In the genomic region with DNA sequence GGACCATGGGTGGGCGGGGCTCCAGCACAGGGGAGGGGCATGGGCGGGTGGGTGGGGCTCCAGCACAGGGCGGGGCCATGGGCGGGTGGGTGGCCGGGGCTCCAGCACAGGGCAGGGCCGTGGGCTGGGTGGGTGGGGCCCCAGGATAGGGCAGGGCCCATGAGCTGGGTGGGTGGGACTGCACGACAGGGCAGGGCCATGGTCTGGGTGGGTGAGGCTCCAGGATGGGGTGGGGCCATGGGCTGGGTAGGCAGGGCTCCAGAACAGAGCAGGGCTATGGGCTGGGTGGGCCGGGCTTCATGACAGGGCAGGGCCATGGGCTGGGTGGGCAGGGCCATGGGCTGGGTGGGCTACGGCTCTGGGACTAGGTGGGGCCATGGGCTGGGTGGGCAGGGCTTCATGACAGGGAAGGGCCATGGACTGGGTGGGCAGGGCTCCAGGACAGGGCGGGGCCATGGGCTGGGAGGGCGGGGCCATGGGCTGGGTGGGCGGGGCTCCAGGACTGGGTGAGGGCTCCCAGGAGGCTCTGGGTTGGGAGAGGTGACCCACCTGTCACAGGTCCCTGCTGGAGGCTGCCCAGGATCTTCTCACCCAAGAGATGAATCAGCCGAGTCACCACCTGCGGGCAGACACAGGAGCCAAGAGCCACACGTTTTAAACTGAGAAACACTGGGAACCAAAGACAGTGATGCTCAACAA, we compare ENCODE assay signal across 12 cellular contexts. TPM values are rescaled to one million over a fixed set of nuclear protein-coding genes. Genes with fewer than 3 reads are reported as not detected.
A peak's percentile ranks its signal among the peaks of the same experiment; 100 is the strongest.
DNase-seq lines count a peak whose midpoint lies in the region; ATAC-seq, FAIRE-seq and TF ChIP-seq lines count a peak whose summit lies in the region.
"Had no signal": no experiment of that assay in that cellular context is flagged by ENCODE, and none has a peak within 500 bp of the region (broad histone marks: within the 10 kb centered on the region; RNA-seq: fewer than 3 reads in every experiment).

No MANE protein-coding gene starts in this region.

- H3K4me1 ChIP-seq in A549: no peaks in the 10 kb centered on the region
- H3K4me1 ChIP-seq: prostate gland had no signal

- H3K27me3 Mint-ChIP-seq in T-cell: no peaks in the 10 kb centered on the region

- no peak for TF ChIP-seq EP300 in A549 (IDR thresholded peaks at IDR 0.05)

- no peak overlapping the region for H3K4me3 Mint-ChIP-seq in T-cell

- CTCF ChIA-PET in A549 (lab: Yijun Ruan, JAX): interaction anchor here (1.2 kb wide), 1 partner anchor 10 kb away, joined by 4 read pairs; no protein-coding TSS in a partner anchor
- CTCF ChIA-PET in T-cell (lab: Charles Lee): no interaction called here

- H3K27ac ChIP-seq in A549: no peak overlapping the region
- H3K27ac ChIP-seq: heart left ventricle, prostate gland had no signal

- H3K9me3 Mint-ChIP-seq in T-cell: no peaks in the 10 kb centered on the region

- H3K27ac Mint-ChIP-seq in T-cell: no peak overlapping the region

- FAIRE-seq in A549 (lab: Jason Lieb, UNC) (no peak), GM12892 (lab: Jason Lieb, UNC) (no peak)

- no peak overlapping the region for H3K4me2 ChIP-seq in A549

- TF ChIP-seq RAD21 in A549 (conservative IDR thresholded peaks at IDR 0.05 in 1 of 2, IDR thresholded peaks at IDR 0.05 in 1 of 2): no peak

- 85% methylated on average over 2 of the region's 15 CpGs for WGBS in A549 (ENCODE audit: missing lambda C conversion rate)

- TF ChIP-seq POLR2A in A549 (IDR thresholded peaks at IDR 0.05; ENCODE audit: low read length) (no peak), GM12892 (IDR thresholded peaks at IDR 0.05; ENCODE audit: low read depth, low read length) (no peak)

- DNase-seq in A549 (ENCODE audit: low read depth in 1 of 2, low spot score in 1 of 2): peak; percentile 50 to 58
- DNase-seq in GM12892 (ENCODE audit: insufficient read length): peak; percentile 55
- peak in 7 of 34 experiments; percentile 3 to 16 (median 7) for DNase-seq in T-cell
- DNase-seq in iPS-NIHi7 (ENCODE audit: extremely low spot score): peak; percentile 94
- no peak for DNase-seq in GF-D8 (lab: John Stamatoyannopoulos, UW)
- DNase-seq in SIG-M5 treated with dmso at 0.1 percent for 504 hours (lab: John Stamatoyannopoulos, UW; ENCODE audit: unreplicated experiment): no peak
- DNase-seq in dedifferentiated amniotic fluid mesenchymal stem cell (ENCODE audit: extremely low spot score): no peak
- DNase-seq: IMR-90, SW 1271 had no signal

- H3K36me3 Mint-ChIP-seq in T-cell: no peaks in the 10 kb centered on the region

- H3K9me3 ChIP-seq in A549: no peaks in the 10 kb centered on the region
- H3K9me3 ChIP-seq: heart left ventricle, prostate gland had no signal

- H3K4me3 ChIP-seq in A549: no peak overlapping the region
- H3K4me3 ChIP-seq: heart left ventricle, prostate gland had no signal

- TF ChIP-seq CTCF in A549 (IDR thresholded peaks at IDR 0.05): no peak

- ATAC-seq in A549 (peak; percentile 19 to 86; a peak in 3 of 6 replicates), T-cell (replicated peaks in 1 of 4) (peak in 3 of 4 experiments; percentile 33 to 77 (median 58)), GM18867 (IDR thresholded peaks at IDR 0.05; ENCODE audit: unreplicated experiment) (no peak)

- POLR2A ChIA-PET in A549 (lab: Yijun Ruan, JAX) (no interaction called here), T-cell (lab: Charles Lee) (no interaction called here)

- peaks cover 5 to 8% (median 6%) of the 10 kb centered on the region in 3 donors for H3K4me1 Mint-ChIP-seq in T-cell

TF ChIP-seq in A549, 52 proteins besides CTCF, POLR2A, EP300 and RAD21:
- TF ChIP-seq, protein P1, sequence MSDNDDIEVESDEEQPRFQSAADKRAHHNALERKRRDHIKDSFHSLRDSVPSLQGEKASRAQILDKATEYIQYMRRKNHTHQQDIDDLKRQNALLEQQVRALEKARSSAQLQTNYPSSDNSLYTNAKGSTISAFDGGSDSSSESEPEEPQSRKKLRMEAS (IDR thresholded peaks at IDR 0.05): no peak
- TF ChIP-seq PHF8 (IDR thresholded peaks at IDR 0.05; ENCODE audit: borderline replicate concordance, low read depth): no peak
- TF ChIP-seq CBX2 (IDR thresholded peaks at IDR 0.05; ENCODE audit: borderline replicate concordance, low read depth): no peak
TF ChIP-seq in A549: peak in this region for 0.

RNA-seq across cellular contexts. Expression of a gene that starts 33.5 kb away (rescaled TPM):
- polyA plus RNA-seq in A549 (2011; rRNA removed) (16.0 and 20.0 TPM in 2 replicates), A549 (2017; fragmentation: RNase III; extraction: RNeasy Plus Mini Kit Qiagen cat#74134 plus additional on column Dnase treatment) (29.2 to 35.0 TPM (median 33.0 TPM) in 3 replicates)
- 33.6 and 46.9 TPM in 2 replicates for polyA plus RNA-seq in A549 (2012; cell fraction: cytosol; rRNA removed)
- polyA plus RNA-seq in A549 (2012; cell fraction: nucleus; rRNA removed): 116 and 143 TPM in 2 replicates
- 21.3 and 25.0 TPM in 2 replicates for polyA minus RNA-seq in A549 (2011; rRNA and poly(A)+ RNA removed)
- 16.7 TPM for polyA plus RNA-seq in GM12892 (2012; ENCODE audit: missing spikeins)
- total RNA-seq in T-cell: 10 to 100 TPM; 40.5 to 89.5 (median 51.7) TPM

RNA-seq across cellular contexts. Expression of a gene that starts 51.5 kb away (rescaled TPM):
- polyA plus RNA-seq in A549 (2011; rRNA removed) (0.18 and 0.22 TPM in 2 replicates), A549 (2017; fragmentation: RNase III; extraction: RNeasy Plus Mini Kit Qiagen cat#74134 plus additional on column Dnase treatment) (0.21 to 0.41 TPM (median 0.36 TPM) in 3 replicates)
- 0.22 and 0.29 TPM in 2 replicates for polyA plus RNA-seq in A549 (2012; cell fraction: cytosol; rRNA removed)
- polyA plus RNA-seq in A549 (2012; cell fraction: nucleus; rRNA removed): 3.6 TPM in 2 replicates
- polyA minus RNA-seq in A549 (2011; rRNA and poly(A)+ RNA removed): 0.08 TPM in 1 of 2 replicates, not detected in the other
- polyA plus RNA-seq in GM12892 (2012; ENCODE audit: missing spikeins): not detected
- not detected for total RNA-seq in T-cell
- total RNA-seq: heart left ventricle, IMR-90 had no signal
- polyA plus RNA-seq: heart left ventricle had no signal

RNA-seq across cellular contexts. Expression of a gene that starts 57.6 kb away (rescaled TPM):
- polyA plus RNA-seq in A549 (2011; rRNA removed): 0.31 and 0.58 TPM in 2 replicates
- 0.56 and 0.74 TPM in 2 replicates for polyA plus RNA-seq in A549 (2012; cell fraction: cytosol; rRNA removed)
- 6.5 and 7.0 TPM in 2 replicates for polyA plus RNA-seq in A549 (2012; cell fraction: nucleus; rRNA removed)
- 0.92 to 1.3 TPM (median 1.1 TPM) in 3 replicates for polyA plus RNA-seq in A549 (2017; fragmentation: RNase III; extraction: RNeasy Plus Mini Kit Qiagen cat#74134 plus additional on column Dnase treatment)
- polyA minus RNA-seq in A549 (2011; rRNA and poly(A)+ RNA removed): 0.39 and 0.66 TPM in 2 replicates
- 1.1 TPM for polyA plus RNA-seq in GM12892 (2012; ENCODE audit: missing spikeins)
- total RNA-seq in T-cell: 10 to 100 TPM; 11.7 to 20.0 (median 15.6) TPM

RNA-seq across cellular contexts. Expression of a gene that starts 59.1 kb away (rescaled TPM):
- polyA plus RNA-seq in A549 (2011; rRNA removed) (19.2 and 19.7 TPM in 2 replicates), A549 (2017; fragmentation: RNase III; extraction: RNeasy Plus Mini Kit Qiagen cat#74134 plus additional on column Dnase treatment) (51.0 to 54.4 TPM (median 52.4 TPM) in 3 replicates)
- 106 and 120 TPM in 2 replicates for polyA plus RNA-seq in A549 (2012; cell fraction: cytosol; rRNA removed)
- 47.7 and 82.7 TPM in 2 replicates for polyA plus RNA-seq in A549 (2012; cell fraction: nucleus; rRNA removed)
- 4.2 and 6.5 TPM in 2 replicates for polyA minus RNA-seq in A549 (2011; rRNA and poly(A)+ RNA removed)
- 15.5 TPM for polyA plus RNA-seq in GM12892 (2012; ENCODE audit: missing spikeins)
- 100 to 1,000 TPM in 2 of 5 donors, 10 to 100 TPM in 3; 33.0 to 158 (median 85.4) TPM for total RNA-seq in T-cell

Comparison
In these comparisons a context has a peak if more than half of its experiments do, and no peak if none do; other contexts are left out.
1. DNase-seq: peak in A549 (2 of 2), GM12892 (single experiment) and iPS-NIHi7 (single experiment); none in GF-D8 (single experiment), SIG-M5 treated with dmso at 0.1 percent for 504 hours (single experiment) and dedifferentiated amniotic fluid mesenchymal stem cell (single experiment).